Comparison of ENCODE assay signal across 24 cellular contexts in the genomic region with DNA sequence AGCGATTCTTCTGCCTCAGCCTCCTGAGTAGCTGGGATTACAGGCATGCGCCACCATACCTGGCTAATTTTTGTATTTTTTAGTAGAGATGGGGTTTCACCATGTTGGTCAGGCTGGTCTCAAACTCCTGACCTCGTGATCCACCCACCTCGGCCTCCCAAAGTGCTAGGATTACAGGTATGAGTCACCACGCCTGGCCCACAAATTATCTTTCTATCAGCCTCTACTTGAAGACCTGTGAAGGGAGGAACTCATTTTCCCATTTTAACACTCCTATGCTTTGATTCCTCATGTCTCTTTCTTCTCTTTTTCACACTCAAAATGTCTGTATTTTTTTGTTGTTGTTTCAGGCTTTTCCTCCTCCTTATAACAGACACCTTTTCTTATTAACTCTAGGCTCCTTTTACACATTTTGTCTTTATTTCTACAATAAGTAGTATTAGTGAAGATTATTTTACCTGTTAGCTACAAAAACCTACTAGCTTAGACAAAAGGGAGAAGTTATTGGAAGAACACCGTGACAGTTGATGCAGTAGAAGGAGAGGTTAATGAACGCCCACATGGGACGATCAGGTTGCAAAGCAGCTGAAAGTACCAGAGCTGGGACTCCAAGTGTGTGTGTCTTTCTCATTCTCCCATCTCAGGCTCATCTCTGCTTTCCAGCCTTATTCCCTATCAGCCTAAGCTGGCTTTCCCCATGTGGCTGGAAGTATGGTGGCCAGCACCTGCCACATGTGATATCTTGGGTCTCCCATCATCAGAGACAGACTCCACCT.
"Had no signal": no experiment of that assay in that cellular context is flagged by ENCODE, and none has a peak within 500 bp of the region (broad histone marks: within the 10 kb centered on the region; RNA-seq: fewer than 3 reads in every experiment).

No MANE protein-coding gene starts in this region.

- H3K27me3 ChIP-seq: brain microvascular endothelial cell had no signal

- ATAC-seq: activated CD4-positive, CD25-positive, alpha-beta regulatory T cell treated with anti-CD3 and anti-CD28 coated beads, Interleukin-2, amount 50 U/mL, for 24 hours; activated CD8-positive, alpha-beta T cell treated with anti-CD3 and anti-CD28 coated beads for 36 hours; activated T-cell treated with anti-CD3 and anti-CD28 coated beads, Interleukin-2, amount 50 U/mL, for 4 hours; activated T-helper 17 cell treated with anti-CD3 and anti-CD28 coated beads, Interleukin-2, amount 50 U/mL, for 72 hours; esophagus mucosa had no signal

- DNase-seq: activated B cell treated with CpG ODN at 0.5 μM for 24 hours; activated CD4-positive, alpha-beta T cell treated with anti-CD3 and anti-CD28 coated beads for 48 hours; activated CD4-positive, alpha-beta T cell treated with anti-CD3 and anti-CD28 coated beads, Interleukin-2, amount 50 U/mL, for 1 hour; activated CD4-positive, alpha-beta T cell treated with anti-CD3 and anti-CD28 coated beads, Interleukin-2, amount 50 U/mL, for 48 hours; activated CD8-positive, alpha-beta memory T cell treated with anti-CD3 and anti-CD28 coated beads for 24 hours; activated CD8-positive, alpha-beta T cell treated with anti-CD3 and anti-CD28 coated beads for 36 hours; activated effector memory CD4-positive, alpha-beta T cell treated with Interleukin-2 at 50 U/mL for 16 hours; activated gamma-delta T cell treated with Interleukin-2 at 50 U/mL for 16 hours; activated naive CD4-positive, alpha-beta T cell treated with anti-CD3 and anti-CD28 coated beads, Interleukin-2, amount 50 U/mL, for 16 hours; activated naive CD4-positive, alpha-beta T cell treated with Interleukin-2 at 50 U/mL for 16 hours; activated T-cell treated with anti-CD3 and anti-CD28 coated beads, Interleukin-2, amount 50 U/mL, for 4 hours; amniotic stem cell; anterior cingulate cortex; brain microvascular endothelial cell; dorsolateral prefrontal cortex; effector memory CD4-positive, alpha-beta T cell; endodermal cell; foreskin fibroblast; T1000; WERI-Rb-1 had no signal

- H3K4me3 ChIP-seq: coronary artery, dorsolateral prefrontal cortex had no signal

- H3K27ac ChIP-seq: brain microvascular endothelial cell, coronary artery, dorsolateral prefrontal cortex, WERI-Rb-1 had no signal

- H3K36me3 ChIP-seq: brain microvascular endothelial cell, WERI-Rb-1 had no signal
